9 cellular contexts compared by ENCODE assay signal in the genomic region with DNA sequence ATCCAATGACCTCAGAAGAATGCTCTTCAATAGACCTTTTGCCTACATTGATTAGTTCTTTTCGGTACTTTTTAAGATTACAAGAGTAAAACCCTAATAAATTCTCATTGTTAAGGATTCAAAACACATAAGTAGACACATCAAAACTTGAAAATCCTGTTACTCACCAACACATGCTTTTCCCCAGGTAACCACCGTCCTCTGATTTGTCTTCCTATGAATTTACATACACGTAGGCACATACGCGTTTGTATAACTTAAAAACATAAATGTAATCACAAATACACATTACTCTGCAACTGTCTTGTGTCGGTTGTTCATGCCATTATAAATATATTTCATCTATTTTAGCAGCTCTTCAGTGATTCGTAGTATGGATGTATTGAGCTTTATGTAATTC. TPM values are rescaled to one million over a fixed set of nuclear protein-coding genes. Genes with fewer than 3 reads are reported as not detected.
DNase-seq lines count a peak whose midpoint lies in the region; ATAC-seq and TF ChIP-seq lines count a peak whose summit lies in the region.
"Had no signal": no experiment of that assay in that cellular context is flagged by ENCODE, and none has a peak within 500 bp of the region (broad histone marks: within the 10 kb centered on the region; RNA-seq: fewer than 3 reads in every experiment).

No MANE protein-coding gene starts in this region.

- peaks cover 22% of the 10 kb centered on the region for H3K4me1 ChIP-seq in CD8-positive, alpha-beta T cell (ENCODE audit: insufficient read depth, low read length)
- H3K4me1 ChIP-seq in neural progenitor cell, result peaks cover 7% of the 10 kb centered on the region

- no peaks in the 10 kb centered on the region for H3K27me3 ChIP-seq in CD8-positive, alpha-beta T cell (ENCODE audit: insufficient read depth, low read length)
- H3K27me3 ChIP-seq in MG63, result no peaks in the 10 kb centered on the region
- H3K27me3 ChIP-seq in neural progenitor cell, result peaks cover 13% of the 10 kb centered on the region

- CTCF ChIA-PET in CD8-positive, alpha-beta T cell (lab: Charles Lee), result no interaction called here

- intact Hi-C loops in CD8-positive, alpha-beta T cell (cut with DNase I, micrococcal nuclease), result loop anchor here (1.0 to 10.0 kb wide), 18 partner anchors 120 to 1851 kb away; partner anchors contain the start of genes APPL2 (in 2 of the 2), NFYB (in 2 of the 2), NT5DC3 (in 2 of the 2) and SLC41A2 (in 2 of the 2)

- peaks cover 3% of the 10 kb centered on the region for H3K9me3 Mint-ChIP-seq in CD8-positive, alpha-beta T cell
- peaks cover 4% of the 10 kb centered on the region for H3K9me3 Mint-ChIP-seq in neural progenitor cell

- peak overlapping the region; percentile 84 for H3K4me2 ChIP-seq in neural progenitor cell

- no peak overlapping the region for H3K27ac Mint-ChIP-seq in CD8-positive, alpha-beta T cell
- H3K27ac Mint-ChIP-seq in neural progenitor cell, result no peak overlapping the region

- peak overlapping the region; percentile 81 for H3K4me3 ChIP-seq in CD8-positive, alpha-beta T cell (ENCODE audit: low read depth, low read length)
- H3K4me3 ChIP-seq in MG63 (peak overlapping the region; percentile 90), neural progenitor cell (peak overlapping the region; percentile 55)

- no peak for DNase-seq in CD8-positive, alpha-beta T cell
- DNase-seq in MG63 (no peak), dermis blood vessel endothelial cell (peak; percentile 11), neural progenitor cell (ENCODE audit: low spot score) (no peak), OCI-M2 (lab: John Stamatoyannopoulos, UW; ENCODE audit: unreplicated experiment) (no peak), KG1 (lab: John Stamatoyannopoulos, UW) (no peak), activated gamma-delta T cell (lab: John Stamatoyannopoulos, UW) (no peak)
- DNase-seq: activated CD4-positive, alpha-beta T cell treated with anti-CD3 and anti-CD28 coated beads, Interleukin-2, amount 50 U/mL, for 4 hours had no signal

- TF ChIP-seq CTCF in CD8-positive, alpha-beta T cell (IDR thresholded peaks at IDR 0.05), result no peak
- TF ChIP-seq CTCF in neural progenitor cell (IDR thresholded peaks at IDR 0.05), result no peak

- H4K20me1 ChIP-seq in neural progenitor cell (ENCODE audit: low read depth), result peaks cover 14% of the 10 kb centered on the region

- H3K9ac ChIP-seq in neural progenitor cell, result no peak overlapping the region

- H3K4me3 Mint-ChIP-seq in CD8-positive, alpha-beta T cell, result peak overlapping the region; percentile 96
- peak overlapping the region; percentile 95 for H3K4me3 Mint-ChIP-seq in neural progenitor cell

- H3K36me3 ChIP-seq in CD8-positive, alpha-beta T cell (ENCODE audit: insufficient read depth, low read length), result no peaks in the 10 kb centered on the region
- peaks cover 9% of the 10 kb centered on the region for H3K36me3 ChIP-seq in MG63
- no peaks in the 10 kb centered on the region for H3K36me3 ChIP-seq in neural progenitor cell

- H3K27ac ChIP-seq in CD8-positive, alpha-beta T cell (ENCODE audit: low read depth, low read length), result no peak overlapping the region
- no peak overlapping the region for H3K27ac ChIP-seq in neural progenitor cell

- no peaks in the 10 kb centered on the region for H3K9me3 ChIP-seq in CD8-positive, alpha-beta T cell (ENCODE audit: low read length)
- H3K9me3 ChIP-seq in MG63 (no peaks in the 10 kb centered on the region), neural progenitor cell (ENCODE audit: low read depth) (no peaks in the 10 kb centered on the region)

- peaks cover 29% of the 10 kb centered on the region for H3K4me1 Mint-ChIP-seq in CD8-positive, alpha-beta T cell (ENCODE audit: low read depth)
- H3K4me1 Mint-ChIP-seq in neural progenitor cell, result peaks cover 26% of the 10 kb centered on the region

- peaks cover 7% of the 10 kb centered on the region for H3F3A ChIP-seq in neural progenitor cell (ENCODE audit: low read depth)

- peaks cover 11% of the 10 kb centered on the region for H3K36me3 Mint-ChIP-seq in CD8-positive, alpha-beta T cell
- peaks cover 4% of the 10 kb centered on the region for H3K36me3 Mint-ChIP-seq in neural progenitor cell

- no peak for ATAC-seq in CD8-positive, alpha-beta T cell
- no peak for ATAC-seq in HG03025 (IDR thresholded peaks at IDR 0.05; ENCODE audit: low FRiP score, unreplicated experiment)

- peaks cover 36% of the 10 kb centered on the region for H3K79me2 ChIP-seq in neural progenitor cell (ENCODE audit: low read depth)

- peaks cover 16% of the 10 kb centered on the region for H3K27me3 Mint-ChIP-seq in CD8-positive, alpha-beta T cell (ENCODE audit: low read depth)
- H3K27me3 Mint-ChIP-seq in neural progenitor cell (ENCODE audit: insufficient read depth, low read depth), result peaks cover 7% of the 10 kb centered on the region

- POLR2A ChIA-PET in CD8-positive, alpha-beta T cell (lab: Charles Lee), result no interaction called here

- peak overlapping the region; percentile 94 for H2AFZ ChIP-seq in neural progenitor cell (replicated peaks)

RNA-seq across cellular contexts. Expression of gene WASHC4, which starts 0.9 kb away (rescaled TPM):
- total RNA-seq in CD8-positive, alpha-beta T cell, result 10 to 100 TPM; 26.1 to 26.9 TPM
- 28.3 and 33.1 TPM in 2 replicates for total RNA-seq in MG63 (2014; rRNA removed; shearing (Covaris generic); ENCODE audit: low replicate concordance)
- total RNA-seq in dermis blood vessel endothelial cell (151 and 161 TPM in 2 replicates), neural progenitor cell (ENCODE audit: low replicate concordance) (53.9 and 81.1 TPM in 2 replicates)

RNA-seq across cellular contexts. Expression of gene ALDH1L2, which starts 22.4 kb away (rescaled TPM):
- not detected for total RNA-seq in CD8-positive, alpha-beta T cell
- 10.5 and 11.2 TPM in 2 replicates for total RNA-seq in MG63 (2014; rRNA removed; shearing (Covaris generic); ENCODE audit: low replicate concordance)
- total RNA-seq in dermis blood vessel endothelial cell, result 0.65 and 1.2 TPM in 2 replicates
- 0.13 and 0.68 TPM in 2 replicates for total RNA-seq in neural progenitor cell (ENCODE audit: low replicate concordance)
